ENCODE assay signal across 15 cellular contexts in the genomic region with DNA sequence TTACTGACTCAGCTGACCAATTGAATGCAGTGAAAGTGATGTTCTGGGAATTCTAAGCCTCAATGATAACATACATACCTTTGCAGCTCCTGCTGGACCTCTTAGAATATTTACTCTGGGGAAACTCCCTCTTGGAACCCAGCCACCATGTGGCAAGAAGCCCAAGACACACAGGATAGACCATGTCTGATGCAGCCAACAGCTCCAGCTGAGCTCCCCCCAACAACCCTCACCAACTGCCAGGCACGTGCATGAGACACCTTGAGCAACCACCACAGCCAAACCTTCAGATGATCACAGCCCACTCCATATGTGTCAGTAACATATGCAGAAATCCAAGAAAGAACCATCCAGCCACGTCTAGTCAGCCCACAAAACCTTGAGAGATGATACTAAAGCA. TPM values are rescaled to one million over a fixed set of nuclear protein-coding genes. Genes with fewer than 3 reads are reported as not detected.
A peak's percentile ranks its signal among the peaks of the same experiment; 100 is the strongest.
DNase-seq lines count a peak whose midpoint lies in the region; ATAC-seq and TF ChIP-seq lines count a peak whose summit lies in the region.
"Had no signal": no experiment of that assay in that cellular context is flagged by ENCODE, and none has a peak within 500 bp of the region (broad histone marks: within the 10 kb centered on the region; RNA-seq: fewer than 3 reads in every experiment).

No MANE protein-coding gene starts in this region.

- H3K4me2 ChIP-seq in SK-N-SH, result no peak overlapping the region

- POLR2A ChIA-PET in SK-N-SH (lab: Yijun Ruan, JAX), result no interaction called here

- no peaks in the 10 kb centered on the region for H3K9me3 Mint-ChIP-seq in activated T-helper 17 cell treated with anti-CD3 and anti-CD28 coated beads, Interleukin-2, amount 50 U/mL, for 72 hours
- H3K9me3 Mint-ChIP-seq in naive B cell, result peaks cover 0 to 4% (median 0%) of the 10 kb centered on the region in 7 donors

- peaks cover 25% of the 10 kb centered on the region for H3F3A ChIP-seq in SK-N-SH (replicated peaks; ENCODE audit: insufficient read depth)

- H3K4me3 Mint-ChIP-seq in activated T-helper 17 cell treated with anti-CD3 and anti-CD28 coated beads, Interleukin-2, amount 50 U/mL, for 72 hours, result peak overlapping the region; percentile 83
- H3K4me3 Mint-ChIP-seq in naive B cell, result peak overlapping the region in 7 of 8 donors; percentile 65 to 94 (median 87)

- H3K36me3 Mint-ChIP-seq in activated T-helper 17 cell treated with anti-CD3 and anti-CD28 coated beads, Interleukin-2, amount 50 U/mL, for 72 hours (ENCODE audit: low read depth), result peaks cover 6% of the 10 kb centered on the region
- peaks cover 0 to 5% of the 10 kb centered on the region in 2 donors for H3K36me3 Mint-ChIP-seq in naive B cell

- peaks cover 100% of the 10 kb centered on the region for H4K20me1 ChIP-seq in SK-N-SH (ENCODE audit: insufficient read depth)

- H3K79me2 ChIP-seq in SK-N-SH (ENCODE audit: insufficient read depth), result peaks cover 100% of the 10 kb centered on the region

- H2AFZ ChIP-seq in SK-N-SH (ENCODE audit: low read depth), result no peak overlapping the region

- peak; percentile 22 for DNase-seq in stimulated activated CD4-positive, alpha-beta T cell treated with anti-CD3 and anti-CD28 coated beads, Interleukin-1b, Interleukin-23, amount 100 ng/mL, for 48 hours
- DNase-seq in stimulated activated CD4-positive, alpha-beta T cell treated with anti-CD3 and anti-CD28 coated beads, Interleukin-2, amount 100 ng/mL, for 48 hours, result no peak
- no peak for DNase-seq in naive B cell
- no peak for DNase-seq in SK-N-SH
- DNase-seq in DMS 273 (lab: John Stamatoyannopoulos, UW; ENCODE audit: unreplicated experiment), result no peak
- DNase-seq: NCI-H1417, NCI-H510A, upper lobe of right lung had no signal

- H3K27ac Mint-ChIP-seq in activated T-helper 17 cell treated with anti-CD3 and anti-CD28 coated beads, Interleukin-2, amount 50 U/mL, for 72 hours, result peak overlapping the region; percentile 93
- H3K27ac Mint-ChIP-seq in naive B cell, result peak overlapping the region in 5 of 6 donors; percentile 97 to 99 (median 98)
- H3K27ac Mint-ChIP-seq: progenitor cell of endocrine pancreas had no signal

- no peaks in the 10 kb centered on the region for H3K27me3 ChIP-seq in SK-N-SH (ENCODE audit: insufficient read depth)
- H3K27me3 ChIP-seq: ascending aorta, upper lobe of right lung had no signal

- H3K9ac ChIP-seq in SK-N-SH, result no peak overlapping the region

- CTCF ChIA-PET in SK-N-SH (lab: Yijun Ruan, JAX), result interaction anchor here (0.9 kb wide), 1 partner anchor 16 kb away, joined by 3 read pairs; no protein-coding TSS in a partner anchor

- peak; percentile 43 for ATAC-seq in activated T-helper 17 cell treated with anti-CD3 and anti-CD28 coated beads, Interleukin-2, amount 50 U/mL, for 72 hours (replicated peaks)
- ATAC-seq in naive B cell (ENCODE audit: low read depth in 2 of 2), result no peak
- ATAC-seq in HG03457 (IDR thresholded peaks at IDR 0.05; ENCODE audit: unreplicated experiment), result no peak
- ATAC-seq in HG03469 (IDR thresholded peaks at IDR 0.05; ENCODE audit: unreplicated experiment), result no peak
- ATAC-seq: Panc1, upper lobe of right lung had no signal

- TF ChIP-seq RAD21 in SK-N-SH (IDR thresholded peaks at IDR 0.05; ENCODE audit: low read length), result no peak

- no peak for TF ChIP-seq EP300 in SK-N-SH (IDR thresholded peaks at IDR 0.05; ENCODE audit: borderline replicate concordance in 1 of 2, low read depth in 1 of 2, low read length in 1 of 2)

- no peak overlapping the region for H3K4me3 ChIP-seq in SK-N-SH (ENCODE audit: low read depth in 2 of 2, low read length in 1 of 2)
- H3K4me3 ChIP-seq: ascending aorta, lung, upper lobe of right lung had no signal

- no peaks in the 10 kb centered on the region for H3K9me3 ChIP-seq in SK-N-SH
- H3K9me3 ChIP-seq: ascending aorta, upper lobe of right lung had no signal

- peaks cover 0 to 34% of the 10 kb centered on the region in 2 experiments for H3K36me3 ChIP-seq in SK-N-SH (replicated peaks in 1 of 2; ENCODE audit: control insufficient read depth in 1 of 2, insufficient read depth in 2 of 2, low read length in 1 of 2)
- H3K36me3 ChIP-seq: ascending aorta, upper lobe of right lung had no signal

- peaks cover 6 to 9% of the 10 kb centered on the region in 2 experiments; a peak in 1 of 4 replicates for H3K4me1 ChIP-seq in SK-N-SH (ENCODE audit: control insufficient read depth in 1 of 2, insufficient read depth in 2 of 2, low read depth in 1 of 2, low read length in 1 of 2)

- TF ChIP-seq CTCF in SK-N-SH (IDR thresholded peaks at IDR 0.05), result no peak

- 54% methylated on average over 2 of the region's 2 CpGs for WGBS in SK-N-SH (ENCODE audit: low lambda C conversion rate)

- peaks cover 32% of the 10 kb centered on the region for H3K4me1 Mint-ChIP-seq in activated T-helper 17 cell treated with anti-CD3 and anti-CD28 coated beads, Interleukin-2, amount 50 U/mL, for 72 hours
- peaks cover 49 to 69% (median 67%) of the 10 kb centered on the region in 3 donors for H3K4me1 Mint-ChIP-seq in naive B cell

- H3K9me2 ChIP-seq in SK-N-SH, result no peaks in the 10 kb centered on the region

- H3K27me3 Mint-ChIP-seq in activated T-helper 17 cell treated with anti-CD3 and anti-CD28 coated beads, Interleukin-2, amount 50 U/mL, for 72 hours, result no peaks in the 10 kb centered on the region
- no peaks in the 10 kb centered on the region for H3K27me3 Mint-ChIP-seq in naive B cell
- H3K27me3 Mint-ChIP-seq: progenitor cell of endocrine pancreas had no signal

- peak overlapping the region in 1 of 2 experiments; percentile 44; a peak in 1 of 4 replicates for H3K27ac ChIP-seq in SK-N-SH (ENCODE audit: low read depth in 2 of 2, low read length in 1 of 2)
- H3K27ac ChIP-seq: upper lobe of right lung had no signal

TF ChIP-seq in SK-N-SH, 30 proteins besides CTCF, POLR2A, EP300 and RAD21 (continues in another document):
- no peak for TF ChIP-seq TEAD4 (IDR thresholded peaks at IDR 0.05; ENCODE audit: borderline replicate concordance, insufficient read depth)
- no peak for TF ChIP-seq NFIC (IDR thresholded peaks at IDR 0.05; ENCODE audit: borderline replicate concordance)
- TF ChIP-seq MXI1 (IDR thresholded peaks at IDR 0.05; ENCODE audit: low read depth, low read length), result no peak
- TF ChIP-seq CHD2 (IDR thresholded peaks at IDR 0.05; ENCODE audit: low read length, partially characterized antibody), result no peak
- no peak for TF ChIP-seq NRF1 (IDR thresholded peaks at IDR 0.05; ENCODE audit: low read depth, low read length)
- TF ChIP-seq, protein P1, sequence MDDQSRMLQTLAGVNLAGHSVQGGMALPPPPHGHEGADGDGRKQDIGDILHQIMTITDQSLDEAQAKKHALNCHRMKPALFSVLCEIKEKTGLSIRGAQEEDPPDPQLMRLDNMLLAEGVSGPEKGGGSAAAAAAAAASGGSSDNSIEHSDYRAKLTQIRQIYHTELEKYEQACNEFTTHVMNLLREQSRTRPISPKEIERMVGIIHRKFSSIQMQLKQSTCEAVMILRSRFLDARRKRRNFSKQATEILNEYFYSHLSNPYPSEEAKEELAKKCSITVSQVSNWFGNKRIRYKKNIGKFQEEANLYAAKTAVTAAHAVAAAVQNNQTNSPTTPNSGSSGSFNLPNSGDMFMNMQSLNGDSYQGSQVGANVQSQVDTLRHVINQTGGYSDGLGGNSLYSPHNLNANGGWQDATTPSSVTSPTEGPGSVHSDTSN (IDR thresholded peaks at IDR 0.05), result no peak
- no peak for TF ChIP-seq FOXJ3 (CRISPR knock-in tag; IDR thresholded peaks at IDR 0.05)
- TF ChIP-seq TCF12 (IDR thresholded peaks at IDR 0.05), result no peak
- TF ChIP-seq, protein P2, sequence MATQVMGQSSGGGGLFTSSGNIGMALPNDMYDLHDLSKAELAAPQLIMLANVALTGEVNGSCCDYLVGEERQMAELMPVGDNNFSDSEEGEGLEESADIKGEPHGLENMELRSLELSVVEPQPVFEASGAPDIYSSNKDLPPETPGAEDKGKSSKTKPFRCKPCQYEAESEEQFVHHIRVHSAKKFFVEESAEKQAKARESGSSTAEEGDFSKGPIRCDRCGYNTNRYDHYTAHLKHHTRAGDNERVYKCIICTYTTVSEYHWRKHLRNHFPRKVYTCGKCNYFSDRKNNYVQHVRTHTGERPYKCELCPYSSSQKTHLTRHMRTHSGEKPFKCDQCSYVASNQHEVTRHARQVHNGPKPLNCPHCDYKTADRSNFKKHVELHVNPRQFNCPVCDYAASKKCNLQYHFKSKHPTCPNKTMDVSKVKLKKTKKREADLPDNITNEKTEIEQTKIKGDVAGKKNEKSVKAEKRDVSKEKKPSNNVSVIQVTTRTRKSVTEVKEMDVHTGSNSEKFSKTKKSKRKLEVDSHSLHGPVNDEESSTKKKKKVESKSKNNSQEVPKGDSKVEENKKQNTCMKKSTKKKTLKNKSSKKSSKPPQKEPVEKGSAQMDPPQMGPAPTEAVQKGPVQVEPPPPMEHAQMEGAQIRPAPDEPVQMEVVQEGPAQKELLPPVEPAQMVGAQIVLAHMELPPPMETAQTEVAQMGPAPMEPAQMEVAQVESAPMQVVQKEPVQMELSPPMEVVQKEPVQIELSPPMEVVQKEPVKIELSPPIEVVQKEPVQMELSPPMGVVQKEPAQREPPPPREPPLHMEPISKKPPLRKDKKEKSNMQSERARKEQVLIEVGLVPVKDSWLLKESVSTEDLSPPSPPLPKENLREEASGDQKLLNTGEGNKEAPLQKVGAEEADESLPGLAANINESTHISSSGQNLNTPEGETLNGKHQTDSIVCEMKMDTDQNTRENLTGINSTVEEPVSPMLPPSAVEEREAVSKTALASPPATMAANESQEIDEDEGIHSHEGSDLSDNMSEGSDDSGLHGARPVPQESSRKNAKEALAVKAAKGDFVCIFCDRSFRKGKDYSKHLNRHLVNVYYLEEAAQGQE (IDR thresholded peaks at IDR 0.05; ENCODE audit: low read depth, low read length), result no peak
- TF ChIP-seq, protein P3, sequence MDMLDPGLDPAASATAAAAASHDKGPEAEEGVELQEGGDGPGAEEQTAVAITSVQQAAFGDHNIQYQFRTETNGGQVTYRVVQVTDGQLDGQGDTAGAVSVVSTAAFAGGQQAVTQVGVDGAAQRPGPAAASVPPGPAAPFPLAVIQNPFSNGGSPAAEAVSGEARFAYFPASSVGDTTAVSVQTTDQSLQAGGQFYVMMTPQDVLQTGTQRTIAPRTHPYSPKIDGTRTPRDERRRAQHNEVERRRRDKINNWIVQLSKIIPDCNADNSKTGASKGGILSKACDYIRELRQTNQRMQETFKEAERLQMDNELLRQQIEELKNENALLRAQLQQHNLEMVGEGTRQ (IDR thresholded peaks at IDR 0.05; ENCODE audit: borderline replicate concordance, low read depth, low read length), result no peak
- TF ChIP-seq MEF2A (IDR thresholded peaks at IDR 0.05; ENCODE audit: borderline replicate concordance, low read depth), result no peak

RNA-seq across cellular contexts. Expression of a gene that starts 53.0 kb away (rescaled TPM):
- 10 to 100 TPM; 21.4 to 22.6 TPM for total RNA-seq in activated T-helper 17 cell treated with anti-CD3 and anti-CD28 coated beads, Interleukin-2, amount 50 U/mL, for 72 hours
- polyA plus RNA-seq in naive B cell (ENCODE audit: low read depth in 6 of 6), result 1 to 10 TPM; 1.7 to 8.7 (median 3.9) TPM
- polyA plus RNA-seq in SK-N-SH (2012; rRNA removed), result 16.6 and 17.6 TPM in 2 replicates
- 14.3 and 18.1 TPM in 2 replicates for polyA plus RNA-seq in SK-N-SH (2012; cell fraction: cytosol; rRNA removed)
- polyA plus RNA-seq in SK-N-SH (2012; cell fraction: nucleus; rRNA removed), result 13.7 and 20.5 TPM in 2 replicates
